ENCODE assay signal across 9 cellular contexts in the genomic region with DNA sequence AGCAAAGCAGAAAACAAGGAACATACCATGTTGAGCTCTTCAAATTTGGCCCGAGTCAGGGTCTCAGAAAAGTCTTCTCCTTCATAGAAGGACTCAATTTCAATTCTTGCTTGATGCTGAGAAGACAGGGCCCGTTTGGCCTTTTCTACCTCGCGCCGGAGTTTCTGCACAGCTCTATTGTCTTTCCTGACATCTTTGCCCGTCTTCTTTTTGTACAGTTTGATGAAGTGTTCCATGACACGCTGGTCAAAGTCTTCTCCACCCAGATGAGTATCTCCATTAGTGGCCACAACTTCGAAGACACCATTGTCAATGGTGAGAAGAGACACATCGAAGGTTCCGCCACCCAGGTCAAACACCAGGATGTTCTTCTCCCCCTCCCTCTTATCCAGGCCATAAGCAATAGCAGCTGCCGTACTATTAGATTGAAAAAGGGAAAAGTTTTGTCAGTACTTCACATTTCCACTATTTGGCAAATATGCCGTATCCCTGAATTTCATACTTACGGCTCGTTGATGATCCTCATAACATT. TPM values are rescaled to one million over a fixed set of nuclear protein-coding genes. Genes with fewer than 3 reads are reported as not detected.
DNase-seq lines count a peak whose midpoint lies in the region; ATAC-seq and TF ChIP-seq lines count a peak whose summit lies in the region.
"Had no signal": no experiment of that assay in that cellular context is flagged by ENCODE, and none has a peak within 500 bp of the region (broad histone marks: within the 10 kb centered on the region; RNA-seq: fewer than 3 reads in every experiment).

No MANE protein-coding gene starts in this region.

- no peaks in the 10 kb centered on the region for H3K27me3 Mint-ChIP-seq in progenitor cell of endocrine pancreas

- peak overlapping the region; percentile 94 for H3K4me3 Mint-ChIP-seq in progenitor cell of endocrine pancreas (ENCODE audit: low read depth)

- H3K27ac Mint-ChIP-seq in progenitor cell of endocrine pancreas, result peak overlapping the region; percentile 47

- ATAC-seq in RWPE2 (ENCODE audit: low read depth), result no peak
- no peak for ATAC-seq in HG02623 (IDR thresholded peaks at IDR 0.05; ENCODE audit: unreplicated experiment)

- peak overlapping the region; percentile 80 for H3K27ac ChIP-seq in RWPE2 (ENCODE audit: poor library complexity, severe bottlenecking)

- DNase-seq in RWPE2 (ENCODE audit: low spot score) (no peak), epithelial cell of esophagus (ENCODE audit: low read depth) (no peak), progenitor cell of endocrine pancreas (ENCODE audit: low spot score, unreplicated experiment) (no peak), HCEC 1CT (no peak), SK-N-DZ (ENCODE audit: low spot score) (no peak), islet precursor cell (no peak)
- DNase-seq: foreskin melanocyte had no signal

- H3K4me1 Mint-ChIP-seq in progenitor cell of endocrine pancreas (ENCODE audit: low read depth), result peaks cover 34% of the 10 kb centered on the region

- TF ChIP-seq CTCF in RWPE2 (IDR thresholded peaks at IDR 0.05; ENCODE audit: poor library complexity, severe bottlenecking) (no peak), epithelial cell of esophagus (IDR thresholded peaks at IDR 0.05; ENCODE audit: insufficient read depth, low read depth, low read length, missing control alignments) (no peak), progenitor cell of endocrine pancreas (IDR thresholded peaks at IDR 0.05; ENCODE audit: unreplicated experiment) (no peak)

- peaks cover 13% of the 10 kb centered on the region for H3K4me1 ChIP-seq in ES-I3 (ENCODE audit: insufficient read depth, low read length)
- H3K4me1 ChIP-seq in RWPE2 (ENCODE audit: insufficient read depth, poor library complexity, severe bottlenecking), result peaks cover 37% of the 10 kb centered on the region

- peak overlapping the region; percentile 78; the same call in 1 of the 2 replicates for H3K9ac ChIP-seq in ES-I3 (ENCODE audit: low read depth, low read length)

- H3K4me3 ChIP-seq in RWPE2 (ENCODE audit: severe bottlenecking), result peak overlapping the region; percentile 74
- peak overlapping the region; percentile 88 for H3K4me3 ChIP-seq in epithelial cell of esophagus (ENCODE audit: low read length)

- peaks cover 36% of the 10 kb centered on the region for H3K36me3 Mint-ChIP-seq in progenitor cell of endocrine pancreas (ENCODE audit: insufficient read depth)

- peaks cover 40% of the 10 kb centered on the region for H3K36me3 ChIP-seq in ES-I3 (ENCODE audit: insufficient read depth, low read length)
- H3K36me3 ChIP-seq in RWPE2 (ENCODE audit: low read depth), result peaks cover 66% of the 10 kb centered on the region

- H3K9me3 Mint-ChIP-seq in progenitor cell of endocrine pancreas (ENCODE audit: low read depth), result no peaks in the 10 kb centered on the region

- no peaks in the 10 kb centered on the region for H3K27me3 ChIP-seq in RWPE2 (ENCODE audit: insufficient read depth, poor library complexity, severe bottlenecking)

- no peaks in the 10 kb centered on the region for H3K9me3 ChIP-seq in ES-I3 (ENCODE audit: control insufficient read depth, insufficient read depth, low read length)
- no peaks in the 10 kb centered on the region for H3K9me3 ChIP-seq in RWPE2 (ENCODE audit: severe bottlenecking)

RNA-seq across cellular contexts. Expression of a gene that starts 2.2 kb away (rescaled TPM):
- 287 and 288 TPM in 2 replicates for total RNA-seq in progenitor cell of endocrine pancreas
- polyA plus RNA-seq in SK-N-DZ (2014; cell fraction: cytosol; rRNA removed), result 18.7 and 22.6 TPM in 2 replicates
- 12.9 and 39.6 TPM in 2 replicates for polyA plus RNA-seq in SK-N-DZ (2014; cell fraction: nucleus; rRNA removed)

RNA-seq across cellular contexts. Expression of a gene that starts 22.6 kb away (rescaled TPM):
- 46.0 and 49.5 TPM in 2 replicates for total RNA-seq in progenitor cell of endocrine pancreas
- polyA plus RNA-seq in SK-N-DZ (2014; cell fraction: cytosol; rRNA removed), result 24.1 and 26.5 TPM in 2 replicates
- polyA plus RNA-seq in SK-N-DZ (2014; cell fraction: nucleus; rRNA removed), result 15.0 and 37.0 TPM in 2 replicates

RNA-seq across cellular contexts. Expression of a gene that starts 38.6 kb away (rescaled TPM):
- total RNA-seq in progenitor cell of endocrine pancreas, result 13.1 and 15.0 TPM in 2 replicates
- 47.1 and 47.5 TPM in 2 replicates for polyA plus RNA-seq in SK-N-DZ (2014; cell fraction: cytosol; rRNA removed)
- 26.4 and 33.9 TPM in 2 replicates for polyA plus RNA-seq in SK-N-DZ (2014; cell fraction: nucleus; rRNA removed)

RNA-seq across cellular contexts. Expression of a gene that starts 49.4 kb away (rescaled TPM):
- 29.4 and 32.5 TPM in 2 replicates for total RNA-seq in progenitor cell of endocrine pancreas
- 44.1 and 52.9 TPM in 2 replicates for polyA plus RNA-seq in SK-N-DZ (2014; cell fraction: cytosol; rRNA removed)
- 22.3 and 25.4 TPM in 2 replicates for polyA plus RNA-seq in SK-N-DZ (2014; cell fraction: nucleus; rRNA removed)
